14 cellular contexts compared by ENCODE assay signal in genomic region chr5:176438959-176439757, GRCh38. TPM values are rescaled to one million over a fixed set of nuclear protein-coding genes. Genes with fewer than 3 reads are reported as not detected.
A peak's percentile ranks its signal among the peaks of the same experiment; 100 is the strongest.
DNase-seq lines count a peak whose midpoint lies in the region; ATAC-seq and TF ChIP-seq lines count a peak whose summit lies in the region.
"Had no signal": no experiment of that assay in that cellular context is flagged by ENCODE, and none has a peak within 500 bp of the region (broad histone marks: within the 10 kb centered on the region; RNA-seq: fewer than 3 reads in every experiment).

No MANE protein-coding gene starts in this region.

- intact Hi-C loops in heart left ventricle (cut with DNase I) = no loop called here

- peak overlapping the region; percentile 9 for H3K27ac ChIP-seq in mesenchymal stem cell (ENCODE audit: low read length, poor library complexity, severe bottlenecking)
- no peak overlapping the region for H3K27ac ChIP-seq in heart left ventricle
- H3K27ac ChIP-seq: skin epidermis had no signal

- DNase-seq in EL (peak; percentile 85), NCI-H460 (ENCODE audit: extremely low read depth, low read depth) (peak; percentile 64), astrocyte of the hippocampus (ENCODE audit: low read depth, low spot score) (peak; percentile 74), mesenchymal stem cell (peak; percentile 96), NCI-H526 (lab: John Stamatoyannopoulos, UW) (no peak), NCI-H1092 (lab: John Stamatoyannopoulos, UW) (no peak), heart left ventricle (no peak)
- DNase-seq in activated T-cell treated with anti-CD3 and anti-CD28 coated beads, Interleukin-2, amount 50 U/mL, for 4 hours = no peak
- DNase-seq: activated CD8-positive, alpha-beta T cell treated with anti-CD3 and anti-CD28 coated beads for 36 hours; activated naive CD8-positive, alpha-beta T cell treated with anti-CD3 and anti-CD28 coated beads for 36 hours; effector memory CD4-positive, alpha-beta T cell; MM.1S; NCI-H510A treated with DMSO at 0.1 percent for 48 hours had no signal

- H3K14ac ChIP-seq in mesenchymal stem cell (ENCODE audit: low read length in 2 of 2) = no peak overlapping the region

- H3K36me3 ChIP-seq in mesenchymal stem cell (ENCODE audit: control insufficient read depth in 1 of 2, insufficient read depth in 2 of 2, low read depth in 1 of 2, low read length in 2 of 2) = no peaks in the 10 kb centered on the region
- H3K36me3 ChIP-seq in heart left ventricle = no peaks in the 10 kb centered on the region

- H3K4me2 ChIP-seq in mesenchymal stem cell (ENCODE audit: low read length, poor library complexity, severe bottlenecking) = no peak overlapping the region

- H2BK120ac ChIP-seq in mesenchymal stem cell (ENCODE audit: low read depth, low read length) = no peak overlapping the region

- H2AFZ ChIP-seq in mesenchymal stem cell (ENCODE audit: low read depth, low read length) = no peak overlapping the region

- H3K9ac ChIP-seq in mesenchymal stem cell (ENCODE audit: low read length) = no peak overlapping the region

- H3K4ac ChIP-seq in mesenchymal stem cell (ENCODE audit: low read depth in 1 of 2, low read length in 2 of 2) = no peak overlapping the region

- H2AK5ac ChIP-seq in mesenchymal stem cell (ENCODE audit: low read length, severe bottlenecking) = no peak overlapping the region

- H3K4me1 ChIP-seq in mesenchymal stem cell (ENCODE audit: control insufficient read depth, insufficient read depth, low read depth, low read length) (peaks cover 7% of the 10 kb centered on the region), heart left ventricle (peaks cover 0 to 11% (median 0%) of the 10 kb centered on the region in 12 donors)

- H3K27me3 ChIP-seq in mesenchymal stem cell (ENCODE audit: control insufficient read depth in 1 of 2, insufficient read depth in 1 of 2, low read length in 2 of 2) = no peaks in the 10 kb centered on the region
- H3K27me3 ChIP-seq in heart left ventricle = peaks cover 0 to 7% (median 0%) of the 10 kb centered on the region in 9 donors

- no peaks in the 10 kb centered on the region for H3K9me3 ChIP-seq in mesenchymal stem cell (ENCODE audit: control insufficient read depth, low read length)
- H3K9me3 ChIP-seq in heart left ventricle = no peaks in the 10 kb centered on the region

- no peak for ATAC-seq in heart left ventricle
- no peak for ATAC-seq in activated T-cell treated with anti-CD3 and anti-CD28 coated beads, Interleukin-2, amount 50 U/mL, for 4 hours
- ATAC-seq: activated CD8-positive, alpha-beta T cell treated with anti-CD3 and anti-CD28 coated beads for 36 hours had no signal

- H3K27me3 Mint-ChIP-seq in activated T-cell treated with anti-CD3 and anti-CD28 coated beads, Interleukin-2, amount 50 U/mL, for 4 hours (ENCODE audit: low read depth) = no peaks in the 10 kb centered on the region
- H3K27me3 Mint-ChIP-seq: activated CD8-positive, alpha-beta T cell treated with anti-CD3 and anti-CD28 coated beads for 36 hours had no signal

- no peaks in the 10 kb centered on the region for H3K9me3 Mint-ChIP-seq in activated T-cell treated with anti-CD3 and anti-CD28 coated beads, Interleukin-2, amount 50 U/mL, for 4 hours
- H3K9me3 Mint-ChIP-seq: activated CD8-positive, alpha-beta T cell treated with anti-CD3 and anti-CD28 coated beads for 36 hours; activated naive CD8-positive, alpha-beta T cell treated with anti-CD3 and anti-CD28 coated beads for 36 hours had no signal

- H2BK15ac ChIP-seq in mesenchymal stem cell (ENCODE audit: low read depth, poor library complexity, severe bottlenecking) = no peak overlapping the region

- TF ChIP-seq CTCF in heart left ventricle (IDR thresholded peaks at IDR 0.05) = no peak

- H3K4me3 ChIP-seq in mesenchymal stem cell (ENCODE audit: insufficient read depth in 1 of 2, low read depth in 1 of 2, low read length in 2 of 2) = no peak overlapping the region
- H3K4me3 ChIP-seq in heart left ventricle = no peak overlapping the region
- H3K4me3 ChIP-seq: skin epidermis had no signal

- H3K18ac ChIP-seq in mesenchymal stem cell (ENCODE audit: low read depth in 1 of 2, low read length in 2 of 2) = no peak overlapping the region

- H3K4me1 Mint-ChIP-seq in activated T-cell treated with anti-CD3 and anti-CD28 coated beads, Interleukin-2, amount 50 U/mL, for 4 hours (ENCODE audit: low read depth) = peaks cover 10% of the 10 kb centered on the region

- H3K23ac ChIP-seq in mesenchymal stem cell (ENCODE audit: low read length in 2 of 2) = no peak overlapping the region

- 35% methylated on average over 11 of the region's 12 CpGs for WGBS in mesenchymal stem cell
- WGBS in heart left ventricle, 4 donors = 60 to 67% (median 64%) methylated on average over 12 of the region's 12 CpGs

- H4K8ac ChIP-seq in mesenchymal stem cell (ENCODE audit: low read length) = no peak overlapping the region

- no peak overlapping the region for H3K4me3 Mint-ChIP-seq in activated T-cell treated with anti-CD3 and anti-CD28 coated beads, Interleukin-2, amount 50 U/mL, for 4 hours
- H3K4me3 Mint-ChIP-seq: activated CD8-positive, alpha-beta T cell treated with anti-CD3 and anti-CD28 coated beads for 36 hours; activated naive CD8-positive, alpha-beta T cell treated with anti-CD3 and anti-CD28 coated beads for 36 hours had no signal

- H2BK12ac ChIP-seq in mesenchymal stem cell (ENCODE audit: low read length in 2 of 2) = no peak overlapping the region

- no peak overlapping the region for H2BK5ac ChIP-seq in mesenchymal stem cell (ENCODE audit: low read depth, low read length, poor library complexity, severe bottlenecking)

- H4K91ac ChIP-seq in mesenchymal stem cell (ENCODE audit: low read length) = no peak overlapping the region

- no peaks in the 10 kb centered on the region for H3K36me3 Mint-ChIP-seq in activated T-cell treated with anti-CD3 and anti-CD28 coated beads, Interleukin-2, amount 50 U/mL, for 4 hours (ENCODE audit: insufficient read depth)
- H3K36me3 Mint-ChIP-seq: activated naive CD8-positive, alpha-beta T cell treated with anti-CD3 and anti-CD28 coated beads for 36 hours had no signal

- no peak for TF ChIP-seq POLR2A in heart left ventricle (IDR thresholded peaks at IDR 0.05)

- no peaks in the 10 kb centered on the region for H3K79me1 ChIP-seq in mesenchymal stem cell (replicated peaks; ENCODE audit: low read length, poor library complexity, severe bottlenecking)

RNA-seq across cellular contexts. Expression of gene FAF2, which starts 9.0 kb away (rescaled TPM):
- 60.4 and 72.4 TPM in 2 replicates for total RNA-seq in NCI-H460 (2014; rRNA removed; shearing (Covaris generic))
- polyA plus RNA-seq in NCI-H460 (2014; cell fraction: nucleus; rRNA removed) = 29.6 and 37.1 TPM in 2 replicates
- polyA plus RNA-seq in mesenchymal stem cell (2013, experiment 1 of 2) = 45.1 TPM
- 44.4 TPM for polyA plus RNA-seq in mesenchymal stem cell (2013, experiment 2 of 2)
- 10 to 100 TPM; 11.6 to 20.8 (median 13.6) TPM for total RNA-seq in heart left ventricle
- 10 to 100 TPM in 1 of 2 donors, 1 to 10 TPM in 1; 6.6 to 15.0 TPM for polyA plus RNA-seq in heart left ventricle
- 10 to 100 TPM; 43.0 to 50.1 (median 43.2) TPM for total RNA-seq in activated T-cell treated with anti-CD3 and anti-CD28 coated beads, Interleukin-2, amount 50 U/mL, for 4 hours

RNA-seq across cellular contexts. Expression of gene CLTB, which starts 22.8 kb away (rescaled TPM):
- total RNA-seq in NCI-H460 (2014; rRNA removed; shearing (Covaris generic)) = 68.2 and 76.0 TPM in 2 replicates
- polyA plus RNA-seq in NCI-H460 (2014; cell fraction: nucleus; rRNA removed) = 82.1 and 98.6 TPM in 2 replicates
- 85.7 TPM for polyA plus RNA-seq in mesenchymal stem cell (2013, experiment 1 of 2)
- 88.1 TPM for polyA plus RNA-seq in mesenchymal stem cell (2013, experiment 2 of 2)
- 100 to 1,000 TPM; 185 to 401 (median 231) TPM for total RNA-seq in heart left ventricle
- polyA plus RNA-seq in heart left ventricle = 100 to 1,000 TPM; 461 to 464 TPM
- 100 to 1,000 TPM; 121 to 133 (median 123) TPM for total RNA-seq in activated T-cell treated with anti-CD3 and anti-CD28 coated beads, Interleukin-2, amount 50 U/mL, for 4 hours

RNA-seq across cellular contexts. Expression of gene HIGD2A, which starts 50.6 kb away (rescaled TPM):
- total RNA-seq in NCI-H460 (2014; rRNA removed; shearing (Covaris generic)) = 172 and 187 TPM in 2 replicates
- 72.6 and 92.1 TPM in 2 replicates for polyA plus RNA-seq in NCI-H460 (2014; cell fraction: nucleus; rRNA removed)
- polyA plus RNA-seq in mesenchymal stem cell (2013, experiment 1 of 2) = 225 TPM
- polyA plus RNA-seq in mesenchymal stem cell (2013, experiment 2 of 2) = 222 TPM
- total RNA-seq in heart left ventricle = 100 to 1,000 TPM; 177 to 318 (median 218) TPM
- polyA plus RNA-seq in heart left ventricle = 100 to 1,000 TPM; 229 to 454 TPM
- 100 to 1,000 TPM in 1 of 3 donors, 10 to 100 TPM in 2; 87.5 to 101 (median 95.8) TPM for total RNA-seq in activated T-cell treated with anti-CD3 and anti-CD28 coated beads, Interleukin-2, amount 50 U/mL, for 4 hours

RNA-seq across cellular contexts. Expression of gene NOP16, which starts 50.8 kb away (rescaled TPM):
- total RNA-seq in NCI-H460 (2014; rRNA removed; shearing (Covaris generic)) = 40.8 and 49.4 TPM in 2 replicates
- 93.6 and 96.7 TPM in 2 replicates for polyA plus RNA-seq in NCI-H460 (2014; cell fraction: nucleus; rRNA removed)
- 17.4 TPM for polyA plus RNA-seq in mesenchymal stem cell (2013, experiment 1 of 2)
- polyA plus RNA-seq in mesenchymal stem cell (2013, experiment 2 of 2) = 18.6 TPM
- 10 to 100 TPM in 8 of 9 donors, 1 to 10 TPM in 1; 9.3 to 33.9 (median 15.8) TPM for total RNA-seq in heart left ventricle
- polyA plus RNA-seq in heart left ventricle = 10 to 100 TPM; 33.4 to 83.4 TPM
- 100 to 1,000 TPM; 247 to 262 (median 255) TPM for total RNA-seq in activated T-cell treated with anti-CD3 and anti-CD28 coated beads, Interleukin-2, amount 50 U/mL, for 4 hours

Comparison
In these comparisons a context has a peak if more than half of its experiments do, and no peak if none do; other contexts are left out.
1. DNase-seq: peak in EL (single experiment), NCI-H460 (single experiment), astrocyte of the hippocampus (single experiment) and mesenchymal stem cell (single experiment); none in NCI-H526 (0 of 2), NCI-H1092 (single experiment), heart left ventricle (0 of 5) and activated T-cell treated with anti-CD3 and anti-CD28 coated beads, Interleukin-2, amount 50 U/mL, for 4 hours (single experiment).